Comparison of ENCODE assay signal across 8 cellular contexts in the genomic region with DNA sequence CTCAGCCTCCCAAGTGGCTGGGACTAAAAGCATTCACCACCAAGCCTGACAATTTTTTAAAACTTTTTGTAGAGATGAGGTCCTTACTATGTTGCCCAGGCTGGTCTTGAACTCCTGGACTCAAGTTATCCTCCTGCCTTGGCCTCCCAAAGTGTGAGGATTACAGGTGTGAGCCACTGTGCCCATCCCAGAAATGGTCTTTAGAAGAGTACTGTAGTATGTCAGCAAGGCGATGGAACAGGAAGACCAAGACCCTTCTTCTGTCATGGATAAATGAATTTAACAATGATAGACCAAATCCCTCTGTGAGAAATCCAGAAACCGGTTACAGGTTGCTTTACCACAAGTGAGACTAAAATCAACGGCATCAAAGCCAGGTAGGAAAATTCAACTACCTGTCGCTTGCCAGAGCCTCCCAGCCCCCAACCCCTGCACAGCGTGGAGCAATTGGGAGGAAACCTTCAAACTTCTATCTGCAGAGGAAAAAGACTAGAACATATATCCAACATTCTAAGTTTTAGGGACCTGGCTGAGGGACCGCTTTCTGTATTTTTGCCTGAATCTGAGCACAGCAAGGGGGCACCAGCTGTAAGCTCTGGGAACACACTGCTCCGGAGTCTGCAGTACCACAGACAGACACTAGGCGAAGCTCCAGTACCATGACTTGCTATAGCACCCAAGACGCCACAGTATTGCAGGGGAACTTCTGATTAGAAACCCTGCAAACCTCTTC. TPM values are rescaled to one million over a fixed set of nuclear protein-coding genes. Genes with fewer than 3 reads are reported as not detected.
DNase-seq lines count a peak whose midpoint lies in the region; ATAC-seq lines count a peak whose summit lies in the region.

No MANE protein-coding gene starts in this region.

- CTCF ChIA-PET in naive thymus-derived CD4-positive, alpha-beta T cell (lab: Charles Lee), result interaction anchor here (0.5 to 3.9 kb wide), 16 partner anchors 12 to 438 kb away, joined by 3 to 76 read pairs (median 4); no protein-coding TSS in a partner anchor

- H3K27me3 ChIP-seq in naive thymus-derived CD4-positive, alpha-beta T cell (ENCODE audit: control insufficient read depth in 2 of 2, insufficient read depth in 2 of 2, low read length in 2 of 2), result no peaks in the 10 kb centered on the region

- peak overlapping the region in 2 of 10 donors; percentile 14 to 37 for H3K4me3 Mint-ChIP-seq in naive thymus-derived CD4-positive, alpha-beta T cell
- H3K4me3 Mint-ChIP-seq in stimulated activated effector memory CD8-positive, alpha-beta T cell treated with anti-CD3 and anti-CD28 coated beads, Interleukin-12 subunit alpha, Interleukin-12 subunit beta, amount 100 ng/mL, for 72 hours, result no peak overlapping the region

- peaks cover 0 to 49% (median 18%) of the 10 kb centered on the region in 5 donors for H3K27me3 Mint-ChIP-seq in naive thymus-derived CD4-positive, alpha-beta T cell

- H3K9me3 Mint-ChIP-seq in naive thymus-derived CD4-positive, alpha-beta T cell, result no peaks in the 10 kb centered on the region
- no peaks in the 10 kb centered on the region for H3K9me3 Mint-ChIP-seq in stimulated activated effector memory CD8-positive, alpha-beta T cell treated with anti-CD3 and anti-CD28 coated beads, Interleukin-12 subunit alpha, Interleukin-12 subunit beta, amount 100 ng/mL, for 72 hours

- H3K9me3 ChIP-seq in naive thymus-derived CD4-positive, alpha-beta T cell (ENCODE audit: control insufficient read depth in 2 of 3, low read length in 3 of 3), result no peaks in the 10 kb centered on the region

- peak; percentile 95 for ATAC-seq in GM21447 (IDR thresholded peaks at IDR 0.05; ENCODE audit: unreplicated experiment)
- ATAC-seq in naive thymus-derived CD4-positive, alpha-beta T cell, result peak; percentile 100
- ATAC-seq in stimulated activated effector memory CD8-positive, alpha-beta T cell treated with anti-CD3 and anti-CD28 coated beads, Interleukin-12 subunit alpha, Interleukin-12 subunit beta, amount 100 ng/mL, for 72 hours, result peak; percentile 96

- no peaks in the 10 kb centered on the region for H3K36me3 Mint-ChIP-seq in naive thymus-derived CD4-positive, alpha-beta T cell
- H3K36me3 Mint-ChIP-seq in stimulated activated effector memory CD8-positive, alpha-beta T cell treated with anti-CD3 and anti-CD28 coated beads, Interleukin-12 subunit alpha, Interleukin-12 subunit beta, amount 100 ng/mL, for 72 hours, result no peaks in the 10 kb centered on the region

- peaks cover 8% of the 10 kb centered on the region in 2 donors for H3K4me1 ChIP-seq in naive thymus-derived CD4-positive, alpha-beta T cell (ENCODE audit: control insufficient read depth in 2 of 2, insufficient read depth in 2 of 2, low read length in 2 of 2)

- H3K27ac Mint-ChIP-seq in naive thymus-derived CD4-positive, alpha-beta T cell, result peak overlapping the region in 1 of 9 donors; percentile 59
- no peak overlapping the region for H3K27ac Mint-ChIP-seq in stimulated activated effector memory CD8-positive, alpha-beta T cell treated with anti-CD3 and anti-CD28 coated beads, Interleukin-12 subunit alpha, Interleukin-12 subunit beta, amount 100 ng/mL, for 72 hours

- peaks cover 6 to 36% (median 22%) of the 10 kb centered on the region in 7 donors for H3K4me1 Mint-ChIP-seq in naive thymus-derived CD4-positive, alpha-beta T cell
- H3K4me1 Mint-ChIP-seq in stimulated activated effector memory CD8-positive, alpha-beta T cell treated with anti-CD3 and anti-CD28 coated beads, Interleukin-12 subunit alpha, Interleukin-12 subunit beta, amount 100 ng/mL, for 72 hours, result no peaks in the 10 kb centered on the region

- H3K4me3 ChIP-seq in naive thymus-derived CD4-positive, alpha-beta T cell (ENCODE audit: low read length), result no peak overlapping the region

- no peaks in the 10 kb centered on the region for H3K36me3 ChIP-seq in naive thymus-derived CD4-positive, alpha-beta T cell (ENCODE audit: control insufficient read depth in 2 of 3, insufficient read depth in 3 of 3, low read length in 3 of 3)

- no peak overlapping the region for H3K27ac ChIP-seq in epithelial cell of prostate
- no peak overlapping the region for H3K27ac ChIP-seq in naive thymus-derived CD4-positive, alpha-beta T cell (ENCODE audit: low read depth, low read length)

- intact Hi-C loops in naive thymus-derived CD4-positive, alpha-beta T cell (cut with micrococcal nuclease), result loop anchor here (1.0 to 2.0 kb wide), 9 partner anchors 40 to 1287 kb away; a partner anchor contains a TSS

- DNase-seq in DMS114 treated with DMSO at 0.1 percent for 48 hours (lab: John Stamatoyannopoulos, UW; ENCODE audit: unreplicated experiment), result peak; percentile 77
- peak; percentile 44 for DNase-seq in HS-5 (ENCODE audit: low read depth)
- peak; percentile 93 for DNase-seq in NOMO-1 treated with DMSO at 0.1 percent for 48 hours (lab: John Stamatoyannopoulos, UW; ENCODE audit: unreplicated experiment)
- DNase-seq in activated CD8-positive, alpha-beta memory T cell treated with anti-CD3 and anti-CD28 coated beads for 24 hours, result peak; percentile 85
- peak; percentile 39 for DNase-seq in epithelial cell of prostate (ENCODE audit: low read depth, low spot score)
- DNase-seq in naive thymus-derived CD4-positive, alpha-beta T cell, result peak; percentile 57 to 82 (median 75)
- peak; percentile 60 to 81 for DNase-seq in stimulated activated effector memory CD8-positive, alpha-beta T cell treated with anti-CD3 and anti-CD28 coated beads, Interleukin-12 subunit alpha, Interleukin-12 subunit beta, amount 100 ng/mL, for 72 hours (ENCODE audit: low spot score in 2 of 2)

- POLR2A ChIA-PET in naive thymus-derived CD4-positive, alpha-beta T cell (lab: Charles Lee), result interaction anchor here (1.0 to 1.7 kb wide), 2 partner anchors 40 to 44 kb away, joined by 3 to 10 read pairs; no protein-coding TSS in a partner anchor

RNA-seq across cellular contexts. Expression of a gene that starts 51.3 kb away (rescaled TPM):
- total RNA-seq in naive thymus-derived CD4-positive, alpha-beta T cell, result 100 to 1,000 TPM in 2 of 5 experiments, 10 to 100 TPM in 3; 86.8 to 127 (median 96.5) TPM
- polyA plus RNA-seq in naive thymus-derived CD4-positive, alpha-beta T cell, result 10 to 100 TPM; 33.2 to 48.4 TPM

RNA-seq across cellular contexts. Expression of a gene that starts 57.5 kb away (rescaled TPM):
- 1,000 to 10,000 TPM in 1 of 5 experiments, 100 to 1,000 TPM in 1, 10 to 100 TPM in 2, 1 to 10 TPM in 1; 1.1 to 2,445 (median 48.5) TPM for total RNA-seq in naive thymus-derived CD4-positive, alpha-beta T cell
- polyA plus RNA-seq in naive thymus-derived CD4-positive, alpha-beta T cell, result 1 to 10 TPM; 1.7 to 5.7 TPM

Comparison
In these comparisons a context has a peak if more than half of its experiments do, and no peak if none do; other contexts are left out.
1. DNase-seq: peak in every context shown above with its lines; median percentile 93 in NOMO-1 treated with DMSO at 0.1 percent for 48 hours; 85 in activated CD8-positive, alpha-beta memory T cell treated with anti-CD3 and anti-CD28 coated beads for 24 hours; 77 in DMS114 treated with DMSO at 0.1 percent for 48 hours; 75 in naive thymus-derived CD4-positive, alpha-beta T cell; 70 in stimulated activated effector memory CD8-positive, alpha-beta T cell treated with anti-CD3 and anti-CD28 coated beads, Interleukin-12 subunit alpha, Interleukin-12 subunit beta, amount 100 ng/mL, for 72 hours; 44 in HS-5; 39 in epithelial cell of prostate.